ENCODE assay signal across 8 cellular contexts in genomic region chr12:57836442-57837375, GRCh38. TPM values are rescaled to one million over a fixed set of nuclear protein-coding genes. Genes with fewer than 3 reads are reported as not detected.
DNase-seq lines count a peak whose midpoint lies in the region; ATAC-seq and TF ChIP-seq lines count a peak whose summit lies in the region.

No MANE protein-coding gene starts in this region.

- peak overlapping the region; percentile 49 for H3K4me3 ChIP-seq in fibroblast of the aortic adventitia (ENCODE audit: low read depth, low read length)

- no peak for TF ChIP-seq CTCF in activated CD8-positive, alpha-beta T cell treated with anti-CD3 and anti-CD28 coated beads for 36 hours (IDR thresholded peaks at IDR 0.05)
- TF ChIP-seq CTCF in fibroblast of the aortic adventitia (IDR thresholded peaks at IDR 0.05; ENCODE audit: insufficient read depth, low read length) = no peak

- POLR2A ChIA-PET in HEK293T (lab: Yijun Ruan, JAX) = interaction anchor here (0.8 to 3.0 kb wide), 9 partner anchors 9 to 105 kb away, joined by 3 to 24 read pairs (median 3); partner anchors contain the start of genes ATP23, CTDSP2 and TSFM
- POLR2A ChIA-PET in activated CD8-positive, alpha-beta T cell treated with anti-CD3 and anti-CD28 coated beads for 36 hours (lab: Charles Lee) = interaction anchor here (1.0 to 8.5 kb wide), 6 partner anchors 9 to 67 kb away, joined by 3 to 84 read pairs (median 10); partner anchors contain the start of genes CTDSP2 and TSFM

- DNase-seq in stimulated activated CD4-positive, alpha-beta T cell treated with anti-CD3 and anti-CD28 coated beads, Interleukin-15, amount 100 ng/mL, for 24 hours = peak; percentile 58
- no peak for DNase-seq in stimulated activated CD4-positive, alpha-beta T cell treated with anti-CD3 and anti-CD28 coated beads, Interleukin-2, amount 100 ng/mL, for 48 hours
- DNase-seq in HEK293T (ENCODE audit: extremely low spot score) (peak; percentile 42), NAMALWA (ENCODE audit: low spot score) (peak; percentile 48), fibroblast of the aortic adventitia (ENCODE audit: low read depth) (peak; percentile 88), nucleus accumbens (lab: John Stamatoyannopoulos, UW) (peak in 41 of 56 donors; percentile 8 to 76 (median 32)), NCI-H1436 (lab: John Stamatoyannopoulos, UW) (no peak)
- DNase-seq in activated CD8-positive, alpha-beta T cell treated with anti-CD3 and anti-CD28 coated beads for 36 hours = peak; percentile 79

- H3K9me3 Mint-ChIP-seq in activated CD8-positive, alpha-beta T cell treated with anti-CD3 and anti-CD28 coated beads for 36 hours = no peaks in the 10 kb centered on the region

- intact Hi-C loops in activated CD8-positive, alpha-beta T cell treated with anti-CD3 and anti-CD28 coated beads for 36 hours (cut with micrococcal nuclease) = no loop called here

- H3K27me3 Mint-ChIP-seq in activated CD8-positive, alpha-beta T cell treated with anti-CD3 and anti-CD28 coated beads for 36 hours = no peaks in the 10 kb centered on the region

- H3K27ac Mint-ChIP-seq in activated CD8-positive, alpha-beta T cell treated with anti-CD3 and anti-CD28 coated beads for 36 hours = peak overlapping the region; percentile 91

- H3K4me3 Mint-ChIP-seq in activated CD8-positive, alpha-beta T cell treated with anti-CD3 and anti-CD28 coated beads for 36 hours = peak overlapping the region; percentile 62

- H3K36me3 Mint-ChIP-seq in activated CD8-positive, alpha-beta T cell treated with anti-CD3 and anti-CD28 coated beads for 36 hours (ENCODE audit: low read depth) = no peaks in the 10 kb centered on the region

- ATAC-seq in activated CD8-positive, alpha-beta T cell treated with anti-CD3 and anti-CD28 coated beads for 36 hours = peak; percentile 70

- H3K4me1 Mint-ChIP-seq in activated CD8-positive, alpha-beta T cell treated with anti-CD3 and anti-CD28 coated beads for 36 hours (ENCODE audit: low read depth) = peaks cover 90% of the 10 kb centered on the region

- CTCF ChIA-PET in HEK293T (lab: Yijun Ruan, JAX) = interaction anchor here (0.7 to 3.2 kb wide), 6 partner anchors 8 to 91 kb away, joined by 3 to 21 read pairs (median 4); no protein-coding TSS in a partner anchor
- CTCF ChIA-PET in activated CD8-positive, alpha-beta T cell treated with anti-CD3 and anti-CD28 coated beads for 36 hours (lab: Charles Lee) = interaction anchor here (0.7 to 8.2 kb wide), 8 partner anchors 9 to 71 kb away, joined by 3 to 96 read pairs (median 7); partner anchors contain the start of gene CTDSP2

TF ChIP-seq in HEK293T, 16 proteins besides CTCF, POLR2A, EP300 and RAD21:
- no peak for TF ChIP-seq ARNT (IDR thresholded peaks at IDR 0.05)
- TF ChIP-seq SP1 (IDR thresholded peaks at IDR 0.05) = no peak
- TF ChIP-seq L3MBTL2 (conservative IDR thresholded peaks at IDR 0.05) = no peak
- TF ChIP-seq LEF1 (IDR thresholded peaks at IDR 0.05; ENCODE audit: borderline replicate concordance) = no peak
- TF ChIP-seq HDGF (IDR thresholded peaks at IDR 0.05; ENCODE audit: borderline replicate concordance) = no peak
- TF ChIP-seq ELF4 (IDR thresholded peaks at IDR 0.05) = no peak
- no peak for TF ChIP-seq BHLHE40 (IDR thresholded peaks at IDR 0.05; ENCODE audit: borderline replicate concordance)
- no peak for TF ChIP-seq FOXM1 (IDR thresholded peaks at IDR 0.05; ENCODE audit: borderline replicate concordance)
- TF ChIP-seq ZNF384 (IDR thresholded peaks at IDR 0.05) = no peak
- TF ChIP-seq CTBP1 (IDR thresholded peaks at IDR 0.05; ENCODE audit: borderline replicate concordance) = no peak
- no peak for TF ChIP-seq NFRKB (IDR thresholded peaks at IDR 0.05)
- TF ChIP-seq, protein P1, sequence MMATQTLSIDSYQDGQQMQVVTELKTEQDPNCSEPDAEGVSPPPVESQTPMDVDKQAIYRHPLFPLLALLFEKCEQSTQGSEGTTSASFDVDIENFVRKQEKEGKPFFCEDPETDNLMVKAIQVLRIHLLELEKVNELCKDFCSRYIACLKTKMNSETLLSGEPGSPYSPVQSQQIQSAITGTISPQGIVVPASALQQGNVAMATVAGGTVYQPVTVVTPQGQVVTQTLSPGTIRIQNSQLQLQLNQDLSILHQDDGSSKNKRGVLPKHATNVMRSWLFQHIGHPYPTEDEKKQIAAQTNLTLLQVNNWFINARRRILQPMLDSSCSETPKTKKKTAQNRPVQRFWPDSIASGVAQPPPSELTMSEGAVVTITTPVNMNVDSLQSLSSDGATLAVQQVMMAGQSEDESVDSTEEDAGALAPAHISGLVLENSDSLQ (IDR thresholded peaks at IDR 0.05) = no peak
- TF ChIP-seq SUZ12 (IDR thresholded peaks at IDR 0.05) = no peak
- TF ChIP-seq FOXA1 (IDR thresholded peaks at IDR 0.05) = no peak
- TF ChIP-seq TARDBP (IDR thresholded peaks at IDR 0.05) = no peak
- TF ChIP-seq FOXK2 (IDR thresholded peaks at IDR 0.05) = no peak
TF ChIP-seq in HEK293T: peak in this region for 0.

RNA-seq across cellular contexts. Expression of gene CTDSP2, which starts 9.8 kb away (rescaled TPM):
- total RNA-seq in activated CD8-positive, alpha-beta T cell treated with anti-CD3 and anti-CD28 coated beads for 36 hours = 10 to 100 TPM; 67.1 to 67.2 TPM
- 90.7 and 128 TPM in 2 replicates for total RNA-seq in fibroblast of the aortic adventitia (ENCODE audit: low replicate concordance)

RNA-seq across cellular contexts. Expression of gene AVIL, which starts 18.2 kb away (rescaled TPM):
- under 1 TPM; 0.34 to 0.49 TPM for total RNA-seq in activated CD8-positive, alpha-beta T cell treated with anti-CD3 and anti-CD28 coated beads for 36 hours
- total RNA-seq in fibroblast of the aortic adventitia (ENCODE audit: low replicate concordance) = 2.5 and 3.5 TPM in 2 replicates

RNA-seq across cellular contexts. Expression of gene TSFM, which starts 54.1 kb away (rescaled TPM):
- total RNA-seq in activated CD8-positive, alpha-beta T cell treated with anti-CD3 and anti-CD28 coated beads for 36 hours = 10 to 100 TPM; 46.3 to 47.3 TPM
- total RNA-seq in fibroblast of the aortic adventitia (ENCODE audit: low replicate concordance) = 16.2 and 19.9 TPM in 2 replicates

Comparison
In these comparisons a context has a peak if more than half of its experiments do, and no peak if none do; other contexts are left out.
1. DNase-seq: peak in stimulated activated CD4-positive, alpha-beta T cell treated with anti-CD3 and anti-CD28 coated beads, Interleukin-15, amount 100 ng/mL, for 24 hours (single experiment), HEK293T (single experiment), NAMALWA (single experiment), activated CD8-positive, alpha-beta T cell treated with anti-CD3 and anti-CD28 coated beads for 36 hours (single experiment), fibroblast of the aortic adventitia (single experiment) and nucleus accumbens (41 of 56); none in stimulated activated CD4-positive, alpha-beta T cell treated with anti-CD3 and anti-CD28 coated beads, Interleukin-2, amount 100 ng/mL, for 48 hours (0 of 2) and NCI-H1436 (single experiment).